ENCODE assay signal across 22 cellular contexts in the genomic region with DNA sequence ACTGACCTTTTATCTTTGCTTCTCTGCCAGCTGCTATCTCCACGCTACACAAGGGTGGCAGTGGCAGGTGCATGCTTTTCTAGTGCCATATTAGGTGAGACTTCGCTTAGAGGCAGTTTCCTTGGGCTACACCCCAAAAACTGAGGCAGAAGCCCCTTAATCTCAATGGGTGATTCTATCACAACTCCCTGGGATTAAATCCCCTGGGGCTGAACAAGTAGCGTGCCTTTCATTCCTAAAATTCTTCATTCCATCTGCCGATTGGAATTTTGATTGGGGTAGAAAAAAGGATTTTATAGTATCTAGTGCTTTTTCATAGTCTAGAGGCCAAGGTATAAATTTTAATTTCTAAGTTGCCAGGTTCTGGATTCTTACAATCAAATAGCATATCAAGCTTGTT.
"Had no signal": no experiment of that assay in that cellular context is flagged by ENCODE, and none has a peak within 500 bp of the region (broad histone marks: within the 10 kb centered on the region; RNA-seq: fewer than 3 reads in every experiment).

No MANE protein-coding gene starts in this region.

- H3K9me3 ChIP-seq: esophagus muscularis mucosa, gastroesophageal sphincter, heart left ventricle, lower lobe of right lung had no signal

- H3K4me2 ChIP-seq: hepatocyte had no signal

- H3K79me2 ChIP-seq: hepatocyte had no signal

- H3K4me3 Mint-ChIP-seq: immature natural killer cell, naive B cell had no signal

- H3K4me3 ChIP-seq: coronary artery, dorsolateral prefrontal cortex, esophagus muscularis mucosa, gastroesophageal sphincter, heart left ventricle, hepatocyte, left lung, lower lobe of right lung had no signal

- H3K36me3 ChIP-seq: esophagus muscularis mucosa, gastroesophageal sphincter, heart left ventricle, left lung, lower lobe of right lung had no signal

- H3K4me1 Mint-ChIP-seq: immature natural killer cell, naive B cell had no signal

- H3K4me1 ChIP-seq: esophagus muscularis mucosa, gastroesophageal sphincter, heart left ventricle, left lung, lower lobe of right lung had no signal

- ATAC-seq: foreskin keratinocyte, gastroesophageal sphincter, heart left ventricle, left colon, left lung, left ventricle myocardium superior, lower lobe of right lung had no signal

- H3K27ac ChIP-seq: coronary artery, dorsolateral prefrontal cortex, esophagus muscularis mucosa, foreskin keratinocyte, gastroesophageal sphincter, heart left ventricle, hepatocyte, left lung, lower lobe of right lung had no signal

- H3K27ac Mint-ChIP-seq: immature natural killer cell, naive B cell had no signal

- H3K27me3 Mint-ChIP-seq: naive B cell had no signal

- H2AFZ ChIP-seq: hepatocyte had no signal

- DNase-seq: dermis blood vessel endothelial cell; dorsolateral prefrontal cortex; effector CD4-positive, alpha-beta T cell; effector memory CD4-positive, alpha-beta T cell; foreskin keratinocyte; heart left ventricle; hypothalamus; immature natural killer cell; islet precursor cell; kidney; kidney glomerular epithelial cell; left colon; left lung; left ventricle myocardium superior; lower lobe of right lung; mesenchymal stem cell; midbrain; naive B cell had no signal

- H3K36me3 Mint-ChIP-seq: naive B cell had no signal

- H3K27me3 ChIP-seq: dorsolateral prefrontal cortex, esophagus muscularis mucosa, foreskin keratinocyte, gastroesophageal sphincter, heart left ventricle, hepatocyte, left lung had no signal
